Comparison of ENCODE assay signal across 34 cellular contexts in genomic region chr1:245270063-245270462, GRCh38.
"Had no signal": no experiment of that assay in that cellular context is flagged by ENCODE, and none has a peak within 500 bp of the region (broad histone marks: within the 10 kb centered on the region; RNA-seq: fewer than 3 reads in every experiment).

No MANE protein-coding gene starts in this region.

- H3K27me3 ChIP-seq: MG63 had no signal

- H3K36me3 ChIP-seq: MG63 had no signal

- H3K4me3 ChIP-seq: MG63 had no signal

- H3K9me3 ChIP-seq: MG63 had no signal

- DNase-seq: Karpas-422, Kasumi-1, MG63, MM.1S, MV-4-11, NCI-H1092, NCI-H1092 treated with DMSO at 0.1 percent for 48 hours, NCI-H1105, NCI-H1105 treated with DMSO at 0.1 percent for 48 hours, NCI-H1417, NCI-H1417 treated with DMSO at 0.1 percent for 48 hours, NCI-H1436, NCI-H1436 treated with DMSO at 0.1 percent for 48 hours, NCI-H146, NCI-H1694, NCI-H1694 treated with DMSO at 0.1 percent for 48 hours, NCI-H187, NCI-H187 treated with DMSO at 0.1 percent for 48 hours, NCI-H1930, NCI-H2029, NCI-H2029 treated with DMSO at 0.1 percent for 48 hours, NCI-H2081, NCI-H2081 treated with DMSO at 0.1 percent for 48 hours, NCI-H2107, NCI-H2171, NCI-H2171 treated with DMSO at 0.1 percent for 48 hours, NCI-H2227 treated with DMSO at 0.1 percent for 48 hours, NCI-H226, NCI-H345, NCI-H446, NCI-H446 treated with DMSO at 0.1 percent for 48 hours, NCI-H510A, NCI-H510A treated with DMSO at 0.1 percent for 48 hours, NCI-H524 had no signal
